In genomic region chr5:181044662-181045305, GRCh38 we compare ENCODE assay signal across 18 cellular contexts. TPM values are rescaled to one million over a fixed set of nuclear protein-coding genes. Genes with fewer than 3 reads are reported as not detected.
DNase-seq lines count a peak whose midpoint lies in the region; ATAC-seq and TF ChIP-seq lines count a peak whose summit lies in the region.
"Had no signal": no experiment of that assay in that cellular context is flagged by ENCODE, and none has a peak within 500 bp of the region (broad histone marks: within the 10 kb centered on the region; RNA-seq: fewer than 3 reads in every experiment).

No MANE protein-coding gene starts in this region.

- H3K27me3 Mint-ChIP-seq in activated CD8-positive, alpha-beta T cell treated with anti-CD3 and anti-CD28 coated beads, Interleukin-2, amount 10 ng/mL, durations not matched to agents 7 days and 5 days (ENCODE audit: low read depth), result peaks cover 29% of the 10 kb centered on the region
- peaks cover 41% of the 10 kb centered on the region for H3K27me3 Mint-ChIP-seq in activated CD8-positive, alpha-beta T cell treated with anti-CD3 and anti-CD28 coated beads for 36 hours

- POLR2A ChIA-PET in activated CD8-positive, alpha-beta T cell treated with anti-CD3 and anti-CD28 coated beads, Interleukin-2, amount 10 ng/mL, durations not matched to agents 7 days and 5 days (lab: Charles Lee), result no interaction called here
- POLR2A ChIA-PET in activated CD8-positive, alpha-beta T cell treated with anti-CD3 and anti-CD28 coated beads for 36 hours (lab: Charles Lee), result no interaction called here

- no peaks in the 10 kb centered on the region for H3K9me3 ChIP-seq in lower lobe of right lung
- no peaks in the 10 kb centered on the region for H3K9me3 ChIP-seq in upper lobe of right lung

- no peak overlapping the region for H3K27ac Mint-ChIP-seq in activated CD8-positive, alpha-beta T cell treated with anti-CD3 and anti-CD28 coated beads, Interleukin-2, amount 10 ng/mL, durations not matched to agents 7 days and 5 days
- H3K27ac Mint-ChIP-seq in activated CD8-positive, alpha-beta T cell treated with anti-CD3 and anti-CD28 coated beads for 36 hours, result no peak overlapping the region
- H3K27ac Mint-ChIP-seq: activated naive CD4-positive, alpha-beta T cell treated with anti-CD3 and anti-CD28 coated beads, Interleukin-2, amount 50 U/mL, for 24 hours; CD8-positive, alpha-beta memory T cell; stimulated activated naive CD8-positive, alpha-beta T cell treated with anti-CD3 and anti-CD28 coated beads, Interleukin-15, Interleukin-2, amounts not matched to agents 100 ng/mL and 50 ng/mL, for 24 hours had no signal

- TF ChIP-seq CTCF in activated CD8-positive, alpha-beta T cell treated with anti-CD3 and anti-CD28 coated beads for 36 hours (IDR thresholded peaks at IDR 0.05), result no peak
- TF ChIP-seq CTCF in lower lobe of right lung (IDR thresholded peaks at IDR 0.05), result no peak
- TF ChIP-seq CTCF in upper lobe of right lung (IDR thresholded peaks at IDR 0.05), result no peak

- H3K4me1 Mint-ChIP-seq in activated CD8-positive, alpha-beta T cell treated with anti-CD3 and anti-CD28 coated beads, Interleukin-2, amount 10 ng/mL, durations not matched to agents 7 days and 5 days (ENCODE audit: low read depth), result no peaks in the 10 kb centered on the region
- H3K4me1 Mint-ChIP-seq in activated CD8-positive, alpha-beta T cell treated with anti-CD3 and anti-CD28 coated beads for 36 hours (ENCODE audit: low read depth), result no peaks in the 10 kb centered on the region
- H3K4me1 Mint-ChIP-seq: activated naive CD4-positive, alpha-beta T cell treated with anti-CD3 and anti-CD28 coated beads, Interleukin-2, amount 50 U/mL, for 24 hours; CD8-positive, alpha-beta memory T cell had no signal

- H3K9me3 Mint-ChIP-seq in activated CD8-positive, alpha-beta T cell treated with anti-CD3 and anti-CD28 coated beads, Interleukin-2, amount 10 ng/mL, durations not matched to agents 7 days and 5 days (ENCODE audit: insufficient read depth), result no peaks in the 10 kb centered on the region
- no peaks in the 10 kb centered on the region for H3K9me3 Mint-ChIP-seq in activated CD8-positive, alpha-beta T cell treated with anti-CD3 and anti-CD28 coated beads for 36 hours
- H3K9me3 Mint-ChIP-seq: activated naive CD4-positive, alpha-beta T cell treated with anti-CD3 and anti-CD28 coated beads, Interleukin-2, amount 50 U/mL, for 24 hours; CD8-positive, alpha-beta memory T cell; stimulated activated naive CD8-positive, alpha-beta T cell treated with anti-CD3 and anti-CD28 coated beads, Interleukin-15, Interleukin-2, amounts not matched to agents 100 ng/mL and 50 ng/mL, for 24 hours had no signal

- intact Hi-C loops in activated CD8-positive, alpha-beta T cell treated with anti-CD3 and anti-CD28 coated beads for 36 hours (cut with micrococcal nuclease), result no loop called here
- intact Hi-C loops in lower lobe of right lung (cut with DNase I) (no loop called here), upper lobe of right lung (cut with DNase I) (no loop called here)

- H3K36me3 ChIP-seq in lower lobe of right lung (no peaks in the 10 kb centered on the region), upper lobe of right lung (no peaks in the 10 kb centered on the region)

- CTCF ChIA-PET in activated CD8-positive, alpha-beta T cell treated with anti-CD3 and anti-CD28 coated beads, Interleukin-2, amount 10 ng/mL, durations not matched to agents 7 days and 5 days (lab: Charles Lee), result no interaction called here
- CTCF ChIA-PET in activated CD8-positive, alpha-beta T cell treated with anti-CD3 and anti-CD28 coated beads for 36 hours (lab: Charles Lee), result no interaction called here

- H3K4me3 ChIP-seq in lower lobe of right lung (peak overlapping the region; percentile 47), upper lobe of right lung (no peak overlapping the region)
- H3K4me3 ChIP-seq: smooth muscle cell had no signal

- H3K27ac ChIP-seq in cingulate gyrus (ENCODE audit: low read depth, low read length) (peak overlapping the region; percentile 10), lower lobe of right lung (peak overlapping the region; percentile 79), upper lobe of right lung (peak overlapping the region; percentile 68)

- H3K4me1 ChIP-seq in lower lobe of right lung (peaks cover 9% of the 10 kb centered on the region), upper lobe of right lung (no peaks in the 10 kb centered on the region)

- no peak for ATAC-seq in activated CD8-positive, alpha-beta T cell treated with anti-CD3 and anti-CD28 coated beads, Interleukin-2, amount 10 ng/mL, durations not matched to agents 7 days and 5 days
- ATAC-seq in activated CD8-positive, alpha-beta T cell treated with anti-CD3 and anti-CD28 coated beads for 36 hours, result no peak
- ATAC-seq in lower lobe of right lung, result peak; percentile 57 to 69
- peak; percentile 66 for ATAC-seq in upper lobe of right lung

- DNase-seq in activated CD8-positive, alpha-beta T cell treated with anti-CD3 and anti-CD28 coated beads, Interleukin-2, amount 10 ng/mL, durations not matched to agents 7 days and 5 days, result peak; percentile 8
- DNase-seq in activated CD8-positive, alpha-beta T cell treated with anti-CD3 and anti-CD28 coated beads for 36 hours, result no peak
- no peak for DNase-seq in lower lobe of right lung
- DNase-seq in upper lobe of right lung, result no peak
- no peak for DNase-seq in iPS-NIHi11 (ENCODE audit: low spot score)
- DNase-seq in NCI-H1048 (lab: John Stamatoyannopoulos, UW), result no peak
- DNase-seq in A172 (ENCODE audit: low spot score), result no peak
- DNase-seq: 8988T; activated T-cell treated with anti-CD3 and anti-CD28 coated beads for 4 hours; CD8-positive, alpha-beta memory T cell; foreskin fibroblast; NCI-H2081; NCI-H69 had no signal

- H3K36me3 Mint-ChIP-seq in activated CD8-positive, alpha-beta T cell treated with anti-CD3 and anti-CD28 coated beads, Interleukin-2, amount 10 ng/mL, durations not matched to agents 7 days and 5 days (ENCODE audit: low read depth), result no peaks in the 10 kb centered on the region
- H3K36me3 Mint-ChIP-seq in activated CD8-positive, alpha-beta T cell treated with anti-CD3 and anti-CD28 coated beads for 36 hours (ENCODE audit: low read depth), result no peaks in the 10 kb centered on the region
- H3K36me3 Mint-ChIP-seq: activated naive CD4-positive, alpha-beta T cell treated with anti-CD3 and anti-CD28 coated beads, Interleukin-2, amount 50 U/mL, for 24 hours; CD8-positive, alpha-beta memory T cell had no signal

- H3K27me3 ChIP-seq in lower lobe of right lung (ENCODE audit: low read depth) (peaks cover 41% of the 10 kb centered on the region), upper lobe of right lung (peaks cover 21% of the 10 kb centered on the region)

- H3K4me3 Mint-ChIP-seq in activated CD8-positive, alpha-beta T cell treated with anti-CD3 and anti-CD28 coated beads, Interleukin-2, amount 10 ng/mL, durations not matched to agents 7 days and 5 days, result no peak overlapping the region
- no peak overlapping the region for H3K4me3 Mint-ChIP-seq in activated CD8-positive, alpha-beta T cell treated with anti-CD3 and anti-CD28 coated beads for 36 hours
- H3K4me3 Mint-ChIP-seq: activated naive CD4-positive, alpha-beta T cell treated with anti-CD3 and anti-CD28 coated beads, Interleukin-2, amount 50 U/mL, for 24 hours; CD8-positive, alpha-beta memory T cell; stimulated activated naive CD8-positive, alpha-beta T cell treated with anti-CD3 and anti-CD28 coated beads, Interleukin-15, Interleukin-2, amounts not matched to agents 100 ng/mL and 50 ng/mL, for 24 hours had no signal

RNA-seq across cellular contexts. Expression of gene BTNL9, which starts 4.7 kb away (rescaled TPM):
- not detected for total RNA-seq in activated CD8-positive, alpha-beta T cell treated with anti-CD3 and anti-CD28 coated beads, Interleukin-2, amount 10 ng/mL, durations not matched to agents 7 days and 5 days
- total RNA-seq in activated CD8-positive, alpha-beta T cell treated with anti-CD3 and anti-CD28 coated beads for 36 hours, result not detected
- total RNA-seq in lower lobe of right lung (125 TPM), upper lobe of right lung (99.8 TPM)
- not detected in 2 replicates for total RNA-seq in A172 (2014; rRNA removed; shearing (Covaris generic))
- total RNA-seq: CD8-positive, alpha-beta memory T cell; smooth muscle cell; T-helper 1 cell treated with Interleukin-12 subunit alpha and Interleukin-12 subunit beta and Interleukin-4 antibody, amounts not matched to agents 30 ng/mL and 1 ng/mL, for 36 hours had no signal

RNA-seq across cellular contexts. Expression of gene BTNL3, which starts 56.1 kb away (rescaled TPM):
- total RNA-seq in activated CD8-positive, alpha-beta T cell treated with anti-CD3 and anti-CD28 coated beads, Interleukin-2, amount 10 ng/mL, durations not matched to agents 7 days and 5 days, result not detected
- total RNA-seq in activated CD8-positive, alpha-beta T cell treated with anti-CD3 and anti-CD28 coated beads for 36 hours, result not detected
- total RNA-seq in lower lobe of right lung (not detected), upper lobe of right lung (not detected)
- not detected in 2 replicates for total RNA-seq in A172 (2014; rRNA removed; shearing (Covaris generic))
- total RNA-seq: CD8-positive, alpha-beta memory T cell; smooth muscle cell; T-helper 1 cell treated with Interleukin-12 subunit alpha and Interleukin-12 subunit beta and Interleukin-4 antibody, amounts not matched to agents 30 ng/mL and 1 ng/mL, for 36 hours had no signal

Comparison
In these comparisons a context has a peak if more than half of its experiments do, and no peak if none do; other contexts are left out.
1. ATAC-seq: peak in lower lobe of right lung (2 of 2) and upper lobe of right lung (single experiment); none in activated CD8-positive, alpha-beta T cell treated with anti-CD3 and anti-CD28 coated beads, Interleukin-2, amount 10 ng/mL, durations not matched to agents 7 days and 5 days (single experiment) and activated CD8-positive, alpha-beta T cell treated with anti-CD3 and anti-CD28 coated beads for 36 hours (single experiment).
2. H3K27ac ChIP-seq: peak in every context shown above with its lines; median percentile 79 in lower lobe of right lung; 68 in upper lobe of right lung; 10 in cingulate gyrus.
3. RNA of gene BTNL9, which starts 4.7 kb away (total RNA-seq): 125 TPM in lower lobe of right lung (single experiment) and 99.8 TPM in upper lobe of right lung (single experiment); not detected in activated CD8-positive, alpha-beta T cell treated with anti-CD3 and anti-CD28 coated beads, Interleukin-2, amount 10 ng/mL, durations not matched to agents 7 days and 5 days, not detected in activated CD8-positive, alpha-beta T cell treated with anti-CD3 and anti-CD28 coated beads for 36 hours and not detected in A172; every median in the first group is over 100 times any median in the second.